In the genomic region with DNA sequence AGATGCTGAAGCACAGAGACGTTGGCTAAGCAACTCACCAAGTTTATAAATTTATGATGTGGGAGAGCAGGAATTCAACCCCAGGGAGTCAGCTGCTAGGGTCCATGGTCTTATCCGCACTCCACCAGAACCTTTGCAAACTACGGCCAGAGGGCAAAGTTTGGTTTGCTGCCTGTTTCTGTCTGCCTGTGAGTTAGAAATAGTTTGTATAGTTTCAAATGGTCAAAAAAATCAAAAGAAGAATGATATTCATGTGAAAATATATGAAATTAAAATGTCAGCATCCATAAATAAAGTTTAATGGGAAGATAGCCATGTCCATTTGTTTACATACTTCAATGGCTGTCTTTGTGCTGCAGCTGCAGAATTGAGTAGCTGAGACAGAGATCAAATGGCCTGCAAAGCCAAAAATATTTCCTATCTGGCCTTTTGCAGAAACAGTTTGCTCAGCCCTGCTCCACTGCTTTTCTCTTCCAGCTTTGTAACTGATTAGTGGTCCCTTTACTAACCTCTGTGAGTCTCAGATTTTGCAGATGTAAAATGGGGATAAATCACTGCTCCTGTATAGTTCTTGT, we compare ENCODE assay signal across 15 cellular contexts.
"Had no signal": no experiment of that assay in that cellular context is flagged by ENCODE, and none has a peak within 500 bp of the region (broad histone marks: within the 10 kb centered on the region; RNA-seq: fewer than 3 reads in every experiment).

No MANE protein-coding gene starts in this region.

- H3K27me3 ChIP-seq: colonic mucosa, gastrocnemius medialis, sigmoid colon, uterus had no signal

- ATAC-seq: gastrocnemius medialis, left ventricle myocardium superior, psoas muscle had no signal

- H3K9me3 ChIP-seq: colonic mucosa, gastrocnemius medialis, psoas muscle, sigmoid colon, thoracic aorta, uterus had no signal

- DNase-seq: activated CD4-positive, alpha-beta T cell treated with anti-CD3 and anti-CD28 coated beads, Interleukin-2, amount 50 U/mL, for 1 hour; activated CD4-positive, CD25-positive, alpha-beta regulatory T cell; activated T-cell treated with anti-CD3 and anti-CD28 coated beads for 4 hours; caudate nucleus; colonic mucosa; gastrocnemius medialis; left ventricle myocardium superior; psoas muscle; sigmoid colon; stimulated activated CD4-positive, alpha-beta T cell treated with anti-CD3 and anti-CD28 coated beads, Interleukin-12 subunit alpha, Interleukin-12 subunit beta, amount 100 ng/mL, for 4 hours; T-helper 2 cell; uterus had no signal

- H3K4me1 ChIP-seq: colonic mucosa, gastrocnemius medialis, psoas muscle, uterus had no signal

- FAIRE-seq: endothelial cell of umbilical vein, keratinocyte had no signal

- H3K36me3 ChIP-seq: colonic mucosa, gastrocnemius medialis, sigmoid colon, thoracic aorta, uterus had no signal

- H3K27ac ChIP-seq: colonic mucosa, gastrocnemius medialis, psoas muscle, sigmoid colon, thoracic aorta, uterus had no signal

- H3K4me3 ChIP-seq: colonic mucosa, gastrocnemius medialis, psoas muscle, sigmoid colon, thoracic aorta, uterus had no signal
